In the genomic region with DNA sequence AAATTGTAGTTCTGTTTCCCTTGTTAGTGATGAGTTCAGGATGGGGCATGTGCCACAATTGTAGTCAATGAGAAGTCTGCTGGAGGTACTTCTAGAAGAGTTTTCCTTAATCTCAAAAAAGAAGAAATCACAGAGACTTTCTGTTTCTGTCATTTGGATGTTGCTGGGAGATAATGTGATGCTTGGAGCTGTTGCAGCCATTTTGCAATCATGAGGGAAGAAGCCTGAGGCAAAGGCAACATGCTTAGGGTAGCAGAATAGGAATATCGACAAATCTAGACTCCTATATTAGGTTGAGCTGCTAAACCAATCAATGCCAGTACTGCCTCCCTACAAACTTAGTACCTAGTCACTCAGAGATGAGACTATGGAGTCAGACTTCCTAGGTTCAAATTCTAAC, we compare ENCODE assay signal across 29 cellular contexts. TPM values are rescaled to one million over a fixed set of nuclear protein-coding genes. Genes with fewer than 3 reads are reported as not detected.
"Had no signal": no experiment of that assay in that cellular context is flagged by ENCODE, and none has a peak within 500 bp of the region (broad histone marks: within the 10 kb centered on the region; RNA-seq: fewer than 3 reads in every experiment).

No MANE protein-coding gene starts in this region.

- H3K9me3 Mint-ChIP-seq: effector memory CD8-positive, alpha-beta T cell; memory B cell; nephron; neural progenitor cell; stimulated activated effector memory CD8-positive, alpha-beta T cell treated with anti-CD3 and anti-CD28 coated beads, Interleukin-12 subunit alpha, Interleukin-12 subunit beta, amount 100 ng/mL, for 72 hours had no signal

- H3K36me3 Mint-ChIP-seq: memory B cell; neural progenitor cell; stimulated activated effector memory CD8-positive, alpha-beta T cell treated with anti-CD3 and anti-CD28 coated beads, Interleukin-12 subunit alpha, Interleukin-12 subunit beta, amount 100 ng/mL, for 72 hours had no signal

- H2AFZ ChIP-seq: neural progenitor cell, parathyroid adenoma had no signal

- DNase-seq: dermis blood vessel endothelial cell; effector memory CD8-positive, alpha-beta T cell; erythroblast; esophagus squamous epithelium; head of caudate nucleus; hippocampal formation; sigmoid colon; stimulated activated CD4-positive, alpha-beta T cell treated with anti-CD3 and anti-CD28 coated beads, Interleukin-2, amount 100 ng/mL, for 24 hours; stimulated activated CD4-positive, alpha-beta T cell treated with anti-CD3 and anti-CD28 coated beads, Interleukin-4, amount 100 ng/mL, for 24 hours; stimulated activated naive CD4-positive, alpha-beta T cell treated with Interleukin-2 at 50 U/mL for 16 hours; upper lobe of right lung; uterus had no signal

- ATAC-seq: effector memory CD8-positive, alpha-beta T cell; stimulated activated effector memory CD8-positive, alpha-beta T cell treated with anti-CD3 and anti-CD28 coated beads, Interleukin-12 subunit alpha, Interleukin-12 subunit beta, amount 100 ng/mL, for 72 hours; upper lobe of right lung had no signal

- H3K27me3 ChIP-seq: esophagus squamous epithelium, neural progenitor cell, sigmoid colon, tibial nerve, upper lobe of right lung, uterus had no signal

- H3K4me3 Mint-ChIP-seq: effector memory CD8-positive, alpha-beta T cell; memory B cell; nephron; neural progenitor cell; stimulated activated effector memory CD8-positive, alpha-beta T cell treated with anti-CD3 and anti-CD28 coated beads, Interleukin-12 subunit alpha, Interleukin-12 subunit beta, amount 100 ng/mL, for 72 hours had no signal

- H3K9me3 ChIP-seq: esophagus squamous epithelium, sigmoid colon, thoracic aorta, tibial nerve, upper lobe of right lung, uterus had no signal

- H3K4me3 ChIP-seq: coronary artery, esophagus squamous epithelium, lung, neural progenitor cell, sigmoid colon, thoracic aorta, tibial nerve, upper lobe of right lung, uterus had no signal

- H3K36me3 ChIP-seq: esophagus squamous epithelium, neural progenitor cell, sigmoid colon, thoracic aorta, tibial nerve, upper lobe of right lung, uterus had no signal

- H3K4me1 ChIP-seq: parathyroid adenoma, uterus had no signal

- H3K4me2 ChIP-seq: neural progenitor cell had no signal

- H3K4me1 Mint-ChIP-seq: memory B cell had no signal

- H3K27ac ChIP-seq: coronary artery, esophagus squamous epithelium, neural progenitor cell, parathyroid adenoma, sigmoid colon, thoracic aorta, tibial nerve, upper lobe of right lung, uterus had no signal

- H3K9ac ChIP-seq: neural progenitor cell, parathyroid adenoma had no signal

- H3K79me2 ChIP-seq: parathyroid adenoma had no signal

- H3K27ac Mint-ChIP-seq: memory B cell, nephron, neural progenitor cell, progenitor cell of endocrine pancreas had no signal

- FAIRE-seq: endometrium, frontal cortex had no signal

RNA-seq across cellular contexts. Expression of a gene that starts 57.3 kb away (rescaled TPM):
- total RNA-seq: dermis blood vessel endothelial cell, esophagus squamous epithelium, frontal cortex, glomerular endothelial cell, liver, osteoblast, progenitor cell of endocrine pancreas, skeletal muscle tissue, thoracic aorta, tibial nerve, upper lobe of right lung had no signal
- polyA plus RNA-seq: keratinocyte, liver, lung had no signal
